ENCODE assay signal across 35 cellular contexts in genomic region chr3:50936389-50936788, GRCh38.
"Had no signal": no experiment of that assay in that cellular context is flagged by ENCODE, and none has a peak within 500 bp of the region (broad histone marks: within the 10 kb centered on the region; RNA-seq: fewer than 3 reads in every experiment).

No MANE protein-coding gene starts in this region.

- H3K4me1 Mint-ChIP-seq: activated B cell treated with CpG ODN at 0.5 μM for 24 hours; activated CD4-positive, alpha-beta T cell treated with anti-CD3 and anti-CD28 coated beads, Interleukin-2, amount 10 ng/mL, durations not matched to agents 24 days and 14 days; activated naive CD4-positive, alpha-beta T cell treated with anti-CD3 and anti-CD28 coated beads, Interleukin-2, amount 10 ng/mL, durations not matched to agents 7 days and 5 days; activated naive CD4-positive, alpha-beta T cell treated with anti-CD3 and anti-CD28 coated beads, Interleukin-2, amount 50 U/mL, for 24 hours; activated naive CD8-positive, alpha-beta T cell treated with anti-CD3 and anti-CD28 coated beads, Interleukin-2, amount 10 ng/mL, durations not matched to agents 7 days and 5 days; activated naive CD8-positive, alpha-beta T cell treated with anti-CD3 and anti-CD28 coated beads, Interleukin-2, amount 50 U/mL, for 24 hours; brain; central memory CD8-positive, alpha-beta T cell had no signal

- ATAC-seq: activated CD8-positive, alpha-beta T cell treated with anti-CD3 and anti-CD28 coated beads for 36 hours; activated naive CD8-positive, alpha-beta T cell treated with anti-CD3 and anti-CD28 coated beads, Interleukin-2, amount 50 U/mL, for 24 hours had no signal

- FAIRE-seq: bronchial epithelial cell, TTC549 had no signal

- H3K9me3 ChIP-seq: ascending aorta had no signal

- H3K27me3 ChIP-seq: ascending aorta, cardiac muscle cell had no signal

- DNase-seq: activated B cell treated with CpG ODN at 0.5 μM for 24 hours; activated CD4-positive, alpha-beta memory T cell treated with anti-CD3 and anti-CD28 coated beads for 36 hours; activated CD4-positive, alpha-beta T cell treated with anti-CD3 and anti-CD28 coated beads for 4 hours; activated CD4-positive, alpha-beta T cell treated with anti-CD3 and anti-CD28 coated beads, Interleukin-2, amount 10 ng/mL, durations not matched to agents 24 days and 14 days; activated CD4-positive, alpha-beta T cell treated with anti-CD3 and anti-CD28 coated beads, Interleukin-2, amount 50 U/mL, for 1 hour; activated CD4-positive, alpha-beta T cell treated with anti-CD3 and anti-CD28 coated beads, Interleukin-2, amount 50 U/mL, for 4 hours; activated CD4-positive, CD25-positive, alpha-beta regulatory T cell treated with anti-CD3 and anti-CD28 coated beads, Interleukin-2, amount 50 U/mL, for 72 hours; activated CD8-positive, alpha-beta memory T cell treated with anti-CD3 and anti-CD28 coated beads, Interleukin-2, amount 50 U/mL, for 4 hours; activated CD8-positive, alpha-beta T cell treated with anti-CD3 and anti-CD28 coated beads for 36 hours; activated effector memory CD4-positive, alpha-beta T cell treated with Interleukin-2 at 50 U/mL for 16 hours; activated gamma-delta T cell; activated naive CD4-positive, alpha-beta T cell treated with anti-CD3 and anti-CD28 coated beads, Interleukin-2, amount 10 ng/mL, durations not matched to agents 7 days and 5 days; activated naive CD4-positive, alpha-beta T cell treated with Interleukin-2 at 50 U/mL for 16 hours; activated naive CD8-positive, alpha-beta T cell treated with anti-CD3 and anti-CD28 coated beads, Interleukin-2, amount 10 ng/mL, durations not matched to agents 7 days and 5 days; activated naive CD8-positive, alpha-beta T cell treated with anti-CD3 and anti-CD28 coated beads, Interleukin-2, amount 50 U/mL, for 24 hours; activated T-cell treated with anti-CD3 and anti-CD28 coated beads for 4 hours; activated T-cell treated with anti-CD3 and anti-CD28 coated beads, Interleukin-2, amount 50 U/mL, for 1 hour; activated T-cell treated with anti-CD3 and anti-CD28 coated beads, Interleukin-2, amount 50 U/mL, for 48 hours; amygdala; anterior cingulate cortex; caudate nucleus; cerebellar nuclear complex; T-helper 2 cell; T-helper 9 cell had no signal

- H3K27ac ChIP-seq: ascending aorta, cardiac muscle cell, VCaP had no signal

- H3K27ac Mint-ChIP-seq: activated B cell treated with CpG ODN at 0.5 μM for 24 hours; activated CD4-positive, alpha-beta memory T cell treated with anti-CD3 and anti-CD28 coated beads for 36 hours; activated CD4-positive, alpha-beta T cell treated with anti-CD3 and anti-CD28 coated beads, Interleukin-2, amount 10 ng/mL, durations not matched to agents 24 days and 14 days; activated CD8-positive, alpha-beta T cell treated with anti-CD3 and anti-CD28 coated beads for 36 hours; activated naive CD4-positive, alpha-beta T cell treated with anti-CD3 and anti-CD28 coated beads, Interleukin-2, amount 10 ng/mL, durations not matched to agents 7 days and 5 days; activated naive CD4-positive, alpha-beta T cell treated with anti-CD3 and anti-CD28 coated beads, Interleukin-2, amount 50 U/mL, for 24 hours; activated naive CD8-positive, alpha-beta T cell; activated naive CD8-positive, alpha-beta T cell treated with anti-CD3 and anti-CD28 coated beads, Interleukin-2, amount 10 ng/mL, durations not matched to agents 7 days and 5 days; activated naive CD8-positive, alpha-beta T cell treated with anti-CD3 and anti-CD28 coated beads, Interleukin-2, amount 50 U/mL, for 24 hours; activated T-helper 2 cell treated with anti-CD3 and anti-CD28 coated beads, Interferon-gamma antibody, Interleukin-2, Interleukin-4, amounts not matched to agents 10 μg/mL and 5 μg/mL and 100 μg/mL, durations not matched to agents 14 hours and 24 hours and 36 hours; brain; T-helper 2 cell treated with Interferon-gamma antibody and Interleukin-4, amounts not matched to agents 5 μg/mL and 100 μg/mL, for 36 hours had no signal

- H3K27me3 Mint-ChIP-seq: activated CD4-positive, alpha-beta memory T cell treated with anti-CD3 and anti-CD28 coated beads for 36 hours; activated CD8-positive, alpha-beta T cell treated with anti-CD3 and anti-CD28 coated beads for 36 hours; activated naive CD8-positive, alpha-beta T cell treated with anti-CD3 and anti-CD28 coated beads, Interleukin-2, amount 50 U/mL, for 24 hours; brain had no signal

- H3K36me3 Mint-ChIP-seq: activated naive CD4-positive, alpha-beta T cell treated with anti-CD3 and anti-CD28 coated beads, Interleukin-2, amount 10 ng/mL, durations not matched to agents 7 days and 5 days had no signal

- H3K4me3 Mint-ChIP-seq: activated B cell treated with CpG ODN at 0.5 μM for 24 hours; activated CD4-positive, alpha-beta memory T cell treated with anti-CD3 and anti-CD28 coated beads for 36 hours; activated CD4-positive, alpha-beta T cell treated with anti-CD3 and anti-CD28 coated beads, Interleukin-2, amount 10 ng/mL, durations not matched to agents 24 days and 14 days; activated CD8-positive, alpha-beta T cell treated with anti-CD3 and anti-CD28 coated beads for 36 hours; activated naive CD4-positive, alpha-beta T cell treated with anti-CD3 and anti-CD28 coated beads, Interleukin-2, amount 10 ng/mL, durations not matched to agents 7 days and 5 days; activated naive CD4-positive, alpha-beta T cell treated with anti-CD3 and anti-CD28 coated beads, Interleukin-2, amount 50 U/mL, for 24 hours; activated naive CD8-positive, alpha-beta T cell; activated naive CD8-positive, alpha-beta T cell treated with anti-CD3 and anti-CD28 coated beads, Interleukin-2, amount 10 ng/mL, durations not matched to agents 7 days and 5 days; activated naive CD8-positive, alpha-beta T cell treated with anti-CD3 and anti-CD28 coated beads, Interleukin-2, amount 50 U/mL, for 24 hours; brain; central memory CD8-positive, alpha-beta T cell; T-helper 2 cell treated with Interferon-gamma antibody and Interleukin-4, amounts not matched to agents 5 μg/mL and 100 μg/mL, for 36 hours had no signal

- H3K36me3 ChIP-seq: ascending aorta, cardiac muscle cell had no signal

- H3K4me1 ChIP-seq: ascending aorta had no signal

- H3K4me3 ChIP-seq: ascending aorta, cardiac muscle cell had no signal
